In genomic region chr3:81490541-81491288, GRCh38 we compare ENCODE assay signal across 8 cellular contexts.
DNase-seq lines count a peak whose midpoint lies in the region; ATAC-seq lines count a peak whose summit lies in the region.

No MANE protein-coding gene starts in this region.

- CTCF ChIA-PET in CD4-positive, alpha-beta memory T cell (lab: Charles Lee; ENCODE audit: partially characterized antibody): interaction anchor here (0.6 to 3.6 kb wide), 15 partner anchors 9 to 643 kb away, joined by 3 to 39 read pairs (median 4); no protein-coding TSS in a partner anchor
- CTCF ChIA-PET in activated CD4-positive, alpha-beta T cell treated with anti-CD3 and anti-CD28 coated beads, Interleukin-2, amount 10 ng/mL, durations not matched to agents 7 days and 5 days (lab: Charles Lee): no interaction called here

- ATAC-seq in GM19372 (IDR thresholded peaks at IDR 0.05; ENCODE audit: low read depth, unreplicated experiment): peak; percentile 99
- peak; percentile 95 for ATAC-seq in HG03442 (IDR thresholded peaks at IDR 0.05; ENCODE audit: unreplicated experiment)

- no peaks in the 10 kb centered on the region for H3K36me3 Mint-ChIP-seq in CD4-positive, alpha-beta memory T cell
- no peaks in the 10 kb centered on the region for H3K36me3 Mint-ChIP-seq in activated CD4-positive, alpha-beta T cell treated with anti-CD3 and anti-CD28 coated beads, Interleukin-2, amount 10 ng/mL, durations not matched to agents 7 days and 5 days (ENCODE audit: low read depth)

- no peak overlapping the region for H3K4me3 ChIP-seq in CD4-positive, alpha-beta memory T cell (ENCODE audit: low read length in 2 of 2)

- H3K27me3 ChIP-seq in CD4-positive, alpha-beta memory T cell (ENCODE audit: insufficient read depth, low read length): no peaks in the 10 kb centered on the region

- no peaks in the 10 kb centered on the region for H3K27me3 Mint-ChIP-seq in CD4-positive, alpha-beta memory T cell
- H3K27me3 Mint-ChIP-seq in activated CD4-positive, alpha-beta T cell treated with anti-CD3 and anti-CD28 coated beads, Interleukin-2, amount 10 ng/mL, durations not matched to agents 7 days and 5 days: no peaks in the 10 kb centered on the region

- POLR2A ChIA-PET in CD4-positive, alpha-beta memory T cell (lab: Charles Lee; ENCODE audit: partially characterized antibody): no interaction called here
- POLR2A ChIA-PET in activated CD4-positive, alpha-beta T cell treated with anti-CD3 and anti-CD28 coated beads, Interleukin-2, amount 10 ng/mL, durations not matched to agents 7 days and 5 days (lab: Charles Lee): no interaction called here

- intact Hi-C loops in CD4-positive, alpha-beta memory T cell (cut with micrococcal nuclease): no loop called here

- no peaks in the 10 kb centered on the region for H3K36me3 ChIP-seq in CD4-positive, alpha-beta memory T cell (ENCODE audit: insufficient read depth, low read length)

- no peak overlapping the region for H3K27ac ChIP-seq in CD4-positive, alpha-beta memory T cell (ENCODE audit: low read depth, low read length)

- peaks cover 0 to 2% (median 0%) of the 10 kb centered on the region in 8 donors for H3K9me3 Mint-ChIP-seq in CD4-positive, alpha-beta memory T cell
- H3K9me3 Mint-ChIP-seq in activated CD4-positive, alpha-beta T cell treated with anti-CD3 and anti-CD28 coated beads, Interleukin-2, amount 10 ng/mL, durations not matched to agents 7 days and 5 days: no peaks in the 10 kb centered on the region

- DNase-seq in CD4-positive, alpha-beta memory T cell: peak; percentile 49 to 62 (median 56)
- DNase-seq in NCI-H526 (lab: John Stamatoyannopoulos, UW) (peak; percentile 18 to 76), dermis microvascular lymphatic vessel endothelial cell (ENCODE audit: low read depth in 2 of 2) (peak; percentile 75 to 90), lung microvascular endothelial cell (ENCODE audit: low read depth in 2 of 2) (peak; percentile 87 to 91)
- peak; percentile 89 for DNase-seq in activated CD4-positive, alpha-beta T cell treated with anti-CD3 and anti-CD28 coated beads, Interleukin-2, amount 10 ng/mL, durations not matched to agents 7 days and 5 days
- peak; percentile 65 for DNase-seq in stimulated activated CD8-positive, alpha-beta memory T cell treated with anti-CD3 and anti-CD28 coated beads, Interleukin-15, amount 100 ng/mL, for 1 hour (ENCODE audit: low read depth)

- no peaks in the 10 kb centered on the region for H3K9me3 ChIP-seq in CD4-positive, alpha-beta memory T cell (ENCODE audit: control insufficient read depth in 1 of 2, low read length in 2 of 2)

- no peak overlapping the region for H3K4me3 Mint-ChIP-seq in CD4-positive, alpha-beta memory T cell
- H3K4me3 Mint-ChIP-seq in activated CD4-positive, alpha-beta T cell treated with anti-CD3 and anti-CD28 coated beads, Interleukin-2, amount 10 ng/mL, durations not matched to agents 7 days and 5 days: no peak overlapping the region

- no peaks in the 10 kb centered on the region for H3K4me1 ChIP-seq in CD4-positive, alpha-beta memory T cell (ENCODE audit: insufficient read depth, low read length)

- H3K4me1 Mint-ChIP-seq in CD4-positive, alpha-beta memory T cell: peaks cover 0 to 5% (median 2%) of the 10 kb centered on the region in 4 donors
- no peaks in the 10 kb centered on the region for H3K4me1 Mint-ChIP-seq in activated CD4-positive, alpha-beta T cell treated with anti-CD3 and anti-CD28 coated beads, Interleukin-2, amount 10 ng/mL, durations not matched to agents 7 days and 5 days

- H3K27ac Mint-ChIP-seq in CD4-positive, alpha-beta memory T cell: peak overlapping the region in 1 of 7 donors; percentile 0
- H3K27ac Mint-ChIP-seq in activated CD4-positive, alpha-beta T cell treated with anti-CD3 and anti-CD28 coated beads, Interleukin-2, amount 10 ng/mL, durations not matched to agents 7 days and 5 days: no peak overlapping the region
